Comparison of ENCODE assay signal across 8 cellular contexts in genomic region chr2:231482806-231483391, GRCh38. TPM values are rescaled to one million over a fixed set of nuclear protein-coding genes. Genes with fewer than 3 reads are reported as not detected.
DNase-seq lines count a peak whose midpoint lies in the region; ATAC-seq and TF ChIP-seq lines count a peak whose summit lies in the region.

No MANE protein-coding gene starts in this region.

- CTCF ChIA-PET in AG04450 (lab: Charles Lee): interaction anchor here (0.6 to 3.9 kb wide), 20 partner anchors 9 to 209 kb away, joined by 3 to 87 read pairs (median 6); partner anchors contain the start of gene NCL

- H3K9me3 ChIP-seq in AG04450 (ENCODE audit: control insufficient read depth, insufficient read depth, low read length) (peaks cover 4% of the 10 kb centered on the region; the same call in 1 of the 2 replicates), adrenal gland (replicated peaks in 1 of 3) (no peaks in the 10 kb centered on the region), left ventricle myocardium inferior (replicated peaks) (no peaks in the 10 kb centered on the region), vagina (no peaks in the 10 kb centered on the region)

- no peaks in the 10 kb centered on the region for H3K4me1 ChIP-seq in adrenal gland (replicated peaks in 1 of 2)
- peaks cover 20% of the 10 kb centered on the region for H3K4me1 ChIP-seq in left ventricle myocardium inferior
- peaks cover 7% of the 10 kb centered on the region for H3K4me1 ChIP-seq in vagina

- no peak for TF ChIP-seq POLR2A in adrenal gland (IDR thresholded peaks at IDR 0.05)
- no peak for TF ChIP-seq POLR2A in vagina (IDR thresholded peaks at IDR 0.05)

- peak; percentile 55 for ATAC-seq in GM18858 (IDR thresholded peaks at IDR 0.05; ENCODE audit: unreplicated experiment)

- H3K36me3 ChIP-seq in adrenal gland (replicated peaks in 1 of 2) (no peaks in the 10 kb centered on the region), left ventricle myocardium inferior (no peaks in the 10 kb centered on the region), vagina (no peaks in the 10 kb centered on the region)

- intact Hi-C loops in adrenal gland (cut with DNase I) (loop anchor here (5.0 kb wide), 1 partner anchor 74 kb away; no protein-coding TSS in a partner anchor), left ventricle myocardium inferior (cut with micrococcal nuclease) (no loop called here), vagina (cut with DNase I) (no loop called here)

- no peak overlapping the region for H3K27ac ChIP-seq in AG04450 (ENCODE audit: low read depth, low read length)
- H3K27ac ChIP-seq in adrenal gland: peak overlapping the region in 3 of 5 donors; percentile 41 to 69 (median 67)
- peak overlapping the region; percentile 93 for H3K27ac ChIP-seq in left ventricle myocardium inferior (replicated peaks)
- H3K27ac ChIP-seq in vagina: peak overlapping the region; percentile 76

- TF ChIP-seq CTCF in AG04450 (IDR thresholded peaks at IDR 0.05; ENCODE audit: low read depth, low read length): peak; percentile 89
- peak; percentile 71 to 92 (median 84) for TF ChIP-seq CTCF in adrenal gland (IDR thresholded peaks at IDR 0.05)
- TF ChIP-seq CTCF in left ventricle myocardium inferior (IDR thresholded peaks at IDR 0.05; ENCODE audit: borderline replicate concordance): peak; percentile 93
- TF ChIP-seq CTCF in vagina (IDR thresholded peaks at IDR 0.05): peak; percentile 45 to 82 (median 79)

- DNase-seq in AG04450 (ENCODE audit: low read depth, low spot score) (no peak), HT1080 (ENCODE audit: low read depth) (peak; percentile 74), T follicular helper cell (ENCODE audit: low read depth) (peak; percentile 44), adrenal gland (peak; percentile 76 to 86 (median 77)), left ventricle myocardium inferior (peak; percentile 80), retina (peak; percentile 89), vagina (ENCODE audit: extremely low spot score in 2 of 2) (no peak)

- peaks cover 6% of the 10 kb centered on the region for H3K27me3 ChIP-seq in AG04450 (ENCODE audit: control insufficient read depth, insufficient read depth, low read length)
- H3K27me3 ChIP-seq in adrenal gland: no peaks in the 10 kb centered on the region
- H3K27me3 ChIP-seq in left ventricle myocardium inferior (ENCODE audit: low read depth): no peaks in the 10 kb centered on the region
- H3K27me3 ChIP-seq in vagina: no peaks in the 10 kb centered on the region

- POLR2A ChIA-PET in AG04450 (lab: Yijun Ruan, JAX): interaction anchor here (1.5 kb wide), 1 partner anchor 19 kb away, joined by 10 read pairs; the partner anchor contains the start of gene NCL

- H3K4me3 ChIP-seq in AG04450 (ENCODE audit: low read depth, low read length) (peak overlapping the region; percentile 17; the same call in 1 of the 2 replicates), adrenal gland (peak overlapping the region in 2 of 4 donors; percentile 14 to 49), left ventricle myocardium inferior (peak overlapping the region; percentile 68), vagina (peak overlapping the region; percentile 39 to 49)

- 10 to 56% (median 16%) methylated on average over 11 to 36 of the region's 36 CpGs for WGBS in adrenal gland, 4 donors

RNA-seq across cellular contexts. Expression of gene NCL, which starts 18.6 kb away (rescaled TPM):
- polyA plus RNA-seq in AG04450 (2011; rRNA removed): 165 and 225 TPM in 2 replicates
- polyA minus RNA-seq in AG04450 (2011; rRNA and poly(A)+ RNA removed): 100 and 125 TPM in 2 replicates
- total RNA-seq in HT1080 (2014; rRNA removed; shearing (Covaris generic)): 278 and 358 TPM in 2 replicates
- 326 and 346 TPM in 2 replicates for polyA plus RNA-seq in HT1080 (2015; cell fraction: cytosol; rRNA removed)
- polyA plus RNA-seq in HT1080 (2015; cell fraction: nucleus; rRNA removed): 326 and 458 TPM in 2 replicates
- 100 to 1,000 TPM in 5 of 8 donors, 10 to 100 TPM in 3; 70.6 to 606 (median 251) TPM for total RNA-seq in adrenal gland
- 1,000 to 10,000 TPM in 1 of 3 donors, 100 to 1,000 TPM in 2; 121 to 1,227 (median 208) TPM for polyA plus RNA-seq in adrenal gland
- 262 TPM for total RNA-seq in left ventricle myocardium inferior
- total RNA-seq in vagina: 348 TPM

RNA-seq across cellular contexts. Expression of gene NMUR1, which starts 47.3 kb away (rescaled TPM):
- polyA plus RNA-seq in AG04450 (2011; rRNA removed) (not detected in 2 replicates), adrenal gland (1 to 10 TPM in 2 of 3 donors, under 1 TPM in 1; 0.40 to 1.3 (median 1.2) TPM)
- polyA minus RNA-seq in AG04450 (2011; rRNA and poly(A)+ RNA removed): not detected in 2 replicates
- total RNA-seq in HT1080 (2014; rRNA removed; shearing (Covaris generic)): not detected in 2 replicates
- polyA plus RNA-seq in HT1080 (2015; cell fraction: cytosol; rRNA removed): not detected in 2 replicates
- polyA plus RNA-seq in HT1080 (2015; cell fraction: nucleus; rRNA removed): not detected in 2 replicates
- total RNA-seq in adrenal gland (1 to 10 TPM in 5 of 8 donors, under 1 TPM in 3; 0.32 to 3.2 (median 1.5) TPM), left ventricle myocardium inferior (0.41 TPM), vagina (not detected)

Comparison
In these comparisons a context has a peak if more than half of its experiments do, and no peak if none do; other contexts are left out.
1. DNase-seq: peak in HT1080 (single experiment), T follicular helper cell (single experiment), adrenal gland (7 of 7), left ventricle myocardium inferior (single experiment) and retina (single experiment); none in AG04450 (single experiment) and vagina (0 of 2).
2. intact Hi-C loops: an anchor here in adrenal gland (5.0 kb wide); none called in left ventricle myocardium inferior and vagina.
3. Peak in every context shown above with its lines, with median percentiles within 50 percentile points of each other: CTCF ChIP-seq.